ENCODE assay signal across 21 cellular contexts in genomic region chr10:6649903-6650302, GRCh38.
DNase-seq lines count a peak whose midpoint lies in the region; ATAC-seq, FAIRE-seq and TF ChIP-seq lines count a peak whose summit lies in the region.
"Had no signal": no experiment of that assay in that cellular context is flagged by ENCODE, and none has a peak within 500 bp of the region (broad histone marks: within the 10 kb centered on the region; RNA-seq: fewer than 3 reads in every experiment).

No MANE protein-coding gene starts in this region.

- TF ChIP-seq POLR2A in A549 (IDR thresholded peaks at IDR 0.05; ENCODE audit: low read length): no peak

- TF ChIP-seq EP300 in A549 (IDR thresholded peaks at IDR 0.05) (no peak), neural cell (conservative IDR thresholded peaks at IDR 0.05; ENCODE audit: poor library complexity, severe bottlenecking) (no peak)

- DNase-seq in A549 (ENCODE audit: low read depth in 1 of 2, low spot score in 1 of 2) (no peak), GM23338 (ENCODE audit: low spot score) (no peak), bronchial epithelial cell (ENCODE audit: low read depth) (peak; percentile 9), substantia nigra (lab: John Stamatoyannopoulos, UW) (no peak), NCI-H510A treated with DMSO at 0.1 percent for 48 hours (lab: John Stamatoyannopoulos, UW) (no peak), lower lobe of right lung (no peak)
- DNase-seq: Caco-2; CD4-positive, CD25-positive, alpha-beta regulatory T cell; DND-41; KG1; NCI-H1092; NCI-H1436; NCI-H187 treated with DMSO at 0.1 percent for 48 hours; NCI-H2107; PC-9; SHP77 treated with DMSO at 0.1 percent for 48 hours had no signal

- no peak overlapping the region for H3K4me3 Mint-ChIP-seq in GM23338
- H3K4me3 Mint-ChIP-seq: CD4-positive, CD25-positive, alpha-beta regulatory T cell had no signal

- peaks cover 4% of the 10 kb centered on the region for H3K27me3 Mint-ChIP-seq in GM23338 (ENCODE audit: insufficient read depth, low read depth, poor library complexity)

- no peaks in the 10 kb centered on the region for H3K4me1 ChIP-seq in A549
- H3K4me1 ChIP-seq in GM23338 (ENCODE audit: insufficient read depth): peaks cover 29% of the 10 kb centered on the region
- H3K4me1 ChIP-seq in lower lobe of right lung: no peaks in the 10 kb centered on the region
- H3K4me1 ChIP-seq: Caco-2, HAP-1 had no signal

- ATAC-seq in A549 (no peak), GM23338 (no peak), lower lobe of right lung (no peak)
- ATAC-seq: GM12878 had no signal

- H3K9ac ChIP-seq in neural cell (ENCODE audit: low read length): no peak overlapping the region

- H3F3A ChIP-seq in GM23338 (replicated peaks; ENCODE audit: low read depth) (no peaks in the 10 kb centered on the region), neural cell (ENCODE audit: insufficient read depth, low read length, poor library complexity, severe bottlenecking) (no peaks in the 10 kb centered on the region)

- H4K20me1 ChIP-seq in GM23338 (replicated peaks; ENCODE audit: insufficient read depth) (no peaks in the 10 kb centered on the region), neural cell (ENCODE audit: insufficient read depth) (no peaks in the 10 kb centered on the region)

- intact Hi-C loops in lower lobe of right lung (cut with DNase I): no loop called here

- H3K79me2 ChIP-seq in GM23338 (replicated peaks; ENCODE audit: insufficient read depth): no peaks in the 10 kb centered on the region
- H3K79me2 ChIP-seq in neural cell (replicated peaks; ENCODE audit: insufficient read depth, low read length): no peaks in the 10 kb centered on the region

- no peaks in the 10 kb centered on the region for H3K27me3 ChIP-seq in GM23338 (ENCODE audit: insufficient read depth)
- H3K27me3 ChIP-seq in bronchial epithelial cell (ENCODE audit: control insufficient read depth, insufficient read depth, low read length): no peaks in the 10 kb centered on the region
- no peaks in the 10 kb centered on the region for H3K27me3 ChIP-seq in neural cell (ENCODE audit: insufficient read depth, low read depth, low read length)
- peaks cover 4% of the 10 kb centered on the region for H3K27me3 ChIP-seq in lower lobe of right lung (ENCODE audit: low read depth)

- TF ChIP-seq RAD21 in A549 (conservative IDR thresholded peaks at IDR 0.05 in 1 of 2, IDR thresholded peaks at IDR 0.05 in 1 of 2) (no peak), neural cell (conservative IDR thresholded peaks at IDR 0.05) (no peak)

- POLR2A ChIA-PET in A549 (lab: Yijun Ruan, JAX): no interaction called here

- H3K36me3 ChIP-seq in GM23338 (ENCODE audit: insufficient read depth) (no peaks in the 10 kb centered on the region), bronchial epithelial cell (ENCODE audit: control insufficient read depth, insufficient read depth, low read length) (no peaks in the 10 kb centered on the region), neural cell (ENCODE audit: insufficient read depth, low read length) (no peaks in the 10 kb centered on the region), lower lobe of right lung (no peaks in the 10 kb centered on the region)
- H3K36me3 ChIP-seq: HAP-1 had no signal

- H3K4me2 ChIP-seq in A549 (peak overlapping the region; percentile 26), GM23338 (peak overlapping the region; percentile 41; the same call in 1 of the 2 replicates), neural cell (ENCODE audit: low read length) (no peak overlapping the region)
- H3K4me2 ChIP-seq: PC-9 had no signal

- H3K27ac Mint-ChIP-seq in GM23338: no peak overlapping the region
- H3K27ac Mint-ChIP-seq: CD4-positive, CD25-positive, alpha-beta regulatory T cell had no signal

- no peak for TF ChIP-seq CTCF in A549 (IDR thresholded peaks at IDR 0.05)
- TF ChIP-seq CTCF in GM23338 (conservative IDR thresholded peaks at IDR 0.05; ENCODE audit: low read depth in 2 of 2): no peak
- no peak for TF ChIP-seq CTCF in bronchial epithelial cell (IDR thresholded peaks at IDR 0.05; ENCODE audit: insufficient read depth, low read length, severe bottlenecking)
- TF ChIP-seq CTCF in neural cell (IDR thresholded peaks at IDR 0.05; ENCODE audit: poor library complexity, severe bottlenecking): no peak
- no peak for TF ChIP-seq CTCF in lower lobe of right lung (IDR thresholded peaks at IDR 0.05)

- H3K9me2 ChIP-seq in GM23338 (ENCODE audit: insufficient read depth) (no peaks in the 10 kb centered on the region), neural cell (ENCODE audit: insufficient read depth, low read length) (no peaks in the 10 kb centered on the region)

- H3K4me3 ChIP-seq in A549 (no peak overlapping the region), GM23338 (no peak overlapping the region), bronchial epithelial cell (ENCODE audit: low read depth, low read length) (no peak overlapping the region), neural cell (ENCODE audit: low read length) (no peak overlapping the region), lower lobe of right lung (no peak overlapping the region)
- H3K4me3 ChIP-seq: GM12878, HAP-1, PC-9, SK-N-MC had no signal

- no peaks in the 10 kb centered on the region; the same call in 2 of the 3 replicates for H3K9me3 Mint-ChIP-seq in GM23338

- H3K4me1 Mint-ChIP-seq in GM23338: peaks cover 21% of the 10 kb centered on the region

- H3K27ac ChIP-seq in A549: no peak overlapping the region
- H3K27ac ChIP-seq in GM23338 (ENCODE audit: low read depth): peak overlapping the region; percentile 18
- H3K27ac ChIP-seq in neural cell (ENCODE audit: low read length): no peak overlapping the region
- H3K27ac ChIP-seq in substantia nigra (ENCODE audit: low read depth, low read length, poor library complexity, severe bottlenecking): no peak overlapping the region
- H3K27ac ChIP-seq in lower lobe of right lung: no peak overlapping the region
- H3K27ac ChIP-seq: PC-9, RWPE1, SK-N-MC had no signal

- H3K36me3 Mint-ChIP-seq in GM23338 (ENCODE audit: low read depth): no peaks in the 10 kb centered on the region
- H3K36me3 Mint-ChIP-seq: CD4-positive, CD25-positive, alpha-beta regulatory T cell had no signal

- peak overlapping the region; percentile 5; the same call in 1 of the 2 replicates for H2AFZ ChIP-seq in GM23338
- H2AFZ ChIP-seq in neural cell (ENCODE audit: low read depth, low read length): no peak overlapping the region
- H2AFZ ChIP-seq: PC-9 had no signal

- FAIRE-seq in A549 (lab: Jason Lieb, UNC): no peak
- FAIRE-seq in bronchial epithelial cell (lab: Jason Lieb, UNC): no peak
- FAIRE-seq: GM12878 had no signal

- CTCF ChIA-PET in A549 (lab: Yijun Ruan, JAX): interaction anchor here (1.3 to 2.5 kb wide), 3 partner anchors 13 to 232 kb away, joined by 3 to 10 read pairs (median 6); no protein-coding TSS in a partner anchor

- 11% methylated on average over 6 of the region's 6 CpGs for WGBS in A549 (ENCODE audit: missing lambda C conversion rate)

- H3K9me3 ChIP-seq in A549 (no peaks in the 10 kb centered on the region), neural cell (ENCODE audit: low read length) (no peaks in the 10 kb centered on the region), lower lobe of right lung (no peaks in the 10 kb centered on the region)
- H3K9me3 ChIP-seq: Caco-2, HAP-1 had no signal

TF ChIP-seq in A549, 52 proteins besides CTCF, POLR2A, EP300 and RAD21:
- TF ChIP-seq SREBF2 (IDR thresholded peaks at IDR 0.05): no peak
- no peak for TF ChIP-seq NFE2L2 (conservative IDR thresholded peaks at IDR 0.05; ENCODE audit: low read length)
- no peak for TF ChIP-seq EHMT2 (IDR thresholded peaks at IDR 0.05; ENCODE audit: low read depth)
- no peak for TF ChIP-seq FOXS1 (CRISPR knock-in tag; IDR thresholded peaks at IDR 0.05)
- no peak for TF ChIP-seq HOXB5 (CRISPR knock-in tag; IDR thresholded peaks at IDR 0.05)
- no peak for TF ChIP-seq MAFK (IDR thresholded peaks at IDR 0.05; ENCODE audit: partially characterized antibody)
- no peak for TF ChIP-seq RFX5 (IDR thresholded peaks at IDR 0.05)
- TF ChIP-seq RNF2 (IDR thresholded peaks at IDR 0.05; ENCODE audit: borderline replicate concordance, low read depth): no peak
- no peak for TF ChIP-seq TFCP2L1 (CRISPR knock-in tag; IDR thresholded peaks at IDR 0.05)
- TF ChIP-seq TP53 (CRISPR knock-in tag; IDR thresholded peaks at IDR 0.05): no peak

TF ChIP-seq in GM23338, 12 proteins besides CTCF, POLR2A, EP300 and RAD21 (continues in another document):
- TF ChIP-seq STAT1 (IDR thresholded peaks at IDR 0.05; ENCODE audit: unreplicated experiment) (no peak), EZH2 (IDR thresholded peaks at IDR 0.05; ENCODE audit: low read depth, unreplicated experiment) (no peak), ZNF114 (CRISPR knock-in tag; IDR thresholded peaks at IDR 0.05) (no peak), NANOG (IDR thresholded peaks at IDR 0.05; ENCODE audit: borderline replicate concordance) (no peak), JUNB (IDR thresholded peaks at IDR 0.05; ENCODE audit: unreplicated experiment) (no peak), CREB1 (CRISPR knock-in tag; IDR thresholded peaks at IDR 0.05; ENCODE audit: low read depth) (no peak)
- TF ChIP-seq, protein P1, sequence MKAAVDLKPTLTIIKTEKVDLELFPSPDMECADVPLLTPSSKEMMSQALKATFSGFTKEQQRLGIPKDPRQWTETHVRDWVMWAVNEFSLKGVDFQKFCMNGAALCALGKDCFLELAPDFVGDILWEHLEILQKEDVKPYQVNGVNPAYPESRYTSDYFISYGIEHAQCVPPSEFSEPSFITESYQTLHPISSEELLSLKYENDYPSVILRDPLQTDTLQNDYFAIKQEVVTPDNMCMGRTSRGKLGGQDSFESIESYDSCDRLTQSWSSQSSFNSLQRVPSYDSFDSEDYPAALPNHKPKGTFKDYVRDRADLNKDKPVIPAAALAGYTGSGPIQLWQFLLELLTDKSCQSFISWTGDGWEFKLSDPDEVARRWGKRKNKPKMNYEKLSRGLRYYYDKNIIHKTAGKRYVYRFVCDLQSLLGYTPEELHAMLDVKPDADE (IDR thresholded peaks at IDR 0.05): no peak

TF ChIP-seq in neural cell, 6 proteins besides CTCF, POLR2A, EP300 and RAD21 (continues in another document):
- TF ChIP-seq POLR2AphosphoS5 (IDR thresholded peaks at IDR 0.05): no peak
- no peak for TF ChIP-seq TAF1 (IDR thresholded peaks at IDR 0.05; ENCODE audit: low read depth)
